In the genomic region with DNA sequence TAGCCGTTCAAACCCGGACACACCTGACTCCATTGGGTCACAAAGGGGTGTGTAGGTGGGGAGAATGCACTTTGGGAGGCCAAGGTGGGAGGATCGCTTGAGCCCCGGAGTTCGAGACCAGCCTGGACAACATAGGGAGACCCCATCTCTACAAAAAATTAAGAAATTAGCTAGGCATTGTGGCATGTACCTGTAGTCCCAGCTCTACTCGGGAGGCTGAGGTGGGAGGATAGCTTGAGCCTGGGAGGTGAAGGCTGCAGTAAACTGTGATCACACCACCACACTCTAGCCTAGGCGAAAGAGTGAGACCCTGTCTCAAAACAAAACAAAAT, we compare ENCODE assay signal across 12 cellular contexts. TPM values are rescaled to one million over a fixed set of nuclear protein-coding genes. Genes with fewer than 3 reads are reported as not detected.
A peak's percentile ranks its signal among the peaks of the same experiment; 100 is the strongest.
DNase-seq lines count a peak whose midpoint lies in the region; ATAC-seq, FAIRE-seq and TF ChIP-seq lines count a peak whose summit lies in the region.
"Had no signal": no experiment of that assay in that cellular context is flagged by ENCODE, and none has a peak within 500 bp of the region (broad histone marks: within the 10 kb centered on the region; RNA-seq: fewer than 3 reads in every experiment).

No MANE protein-coding gene starts in this region.

- CTCF ChIA-PET in CD8-positive, alpha-beta T cell (lab: Charles Lee), result interaction anchor here (8.9 to 10.6 kb wide), 3 partner anchors 19 to 50 kb away, joined by 179 to 355 read pairs (median 187); a partner anchor contains a TSS
- CTCF ChIA-PET in HEK293 (lab: Yijun Ruan, JAX), result interaction anchor here (0.9 to 1.5 kb wide), 3 partner anchors 7 to 421 kb away, joined by 3 read pairs; no protein-coding TSS in a partner anchor
- CTCF ChIA-PET in naive thymus-derived CD4-positive, alpha-beta T cell (lab: Charles Lee), result interaction anchor here (0.6 to 1.4 kb wide), 4 partner anchors 39 to 59 kb away, joined by 3 to 7 read pairs (median 4); no protein-coding TSS in a partner anchor

- POLR2A ChIA-PET in CD8-positive, alpha-beta T cell (lab: Charles Lee), result interaction anchor here (1.7 to 9.5 kb wide), 2 partner anchors 40 to 71 kb away, joined by 3 to 73 read pairs; no protein-coding TSS in a partner anchor
- POLR2A ChIA-PET in HEK293 (lab: Yijun Ruan, JAX), result no interaction called here
- POLR2A ChIA-PET in activated naive CD8-positive, alpha-beta T cell treated with anti-CD3 and anti-CD28 coated beads, Interleukin-2, amount 10 ng/mL, durations not matched to agents 7 days and 5 days (lab: Charles Lee), result interaction anchor here (0.6 to 1.3 kb wide), 3 partner anchors 19 to 157 kb away, joined by 3 to 7 read pairs (median 3); no protein-coding TSS in a partner anchor
- POLR2A ChIA-PET in naive thymus-derived CD4-positive, alpha-beta T cell (lab: Charles Lee), result interaction anchor here (0.8 to 8.9 kb wide), 2 partner anchors 40 to 287 kb away, joined by 3 to 80 read pairs; a partner anchor contains a TSS

- peaks cover 24% of the 10 kb centered on the region for H3K4me1 ChIP-seq in CD8-positive, alpha-beta T cell (ENCODE audit: insufficient read depth, low read length)
- no peaks in the 10 kb centered on the region; the same call in 1 of the 2 replicates for H3K4me1 ChIP-seq in HEK293 (ENCODE audit: control insufficient read depth, insufficient read depth, low read length)
- H3K4me1 ChIP-seq in naive thymus-derived CD4-positive, alpha-beta T cell (ENCODE audit: control insufficient read depth in 2 of 2, insufficient read depth in 2 of 2, low read length in 2 of 2), result peaks cover 11 to 12% of the 10 kb centered on the region in 2 donors

- peak overlapping the region; percentile 83 for H3K4me3 Mint-ChIP-seq in CD8-positive, alpha-beta T cell
- peak overlapping the region; percentile 81 for H3K4me3 Mint-ChIP-seq in activated naive CD8-positive, alpha-beta T cell treated with anti-CD3 and anti-CD28 coated beads, Interleukin-2, amount 10 ng/mL, durations not matched to agents 7 days and 5 days
- H3K4me3 Mint-ChIP-seq in naive thymus-derived CD4-positive, alpha-beta T cell, result peak overlapping the region; percentile 81 to 94 (median 86)

- no peak for DNase-seq in CD8-positive, alpha-beta T cell
- DNase-seq in activated naive CD8-positive, alpha-beta T cell treated with anti-CD3 and anti-CD28 coated beads, Interleukin-2, amount 10 ng/mL, durations not matched to agents 7 days and 5 days, result no peak
- no peak for DNase-seq in naive thymus-derived CD4-positive, alpha-beta T cell
- DNase-seq in H54 (ENCODE audit: insufficient read length, low spot score) (no peak), DMS153 treated with DMSO at 0.1 percent for 48 hours (lab: John Stamatoyannopoulos, UW; ENCODE audit: unreplicated experiment) (no peak), MV-4-11 (lab: John Stamatoyannopoulos, UW) (no peak)
- DNase-seq: DMS79; mesendoderm; NCI-H510A; stimulated activated CD4-positive, alpha-beta T cell treated with anti-CD3 and anti-CD28 coated beads, Interleukin-12 subunit alpha, Interleukin-12 subunit beta, amount 100 ng/mL, for 4 hours had no signal

- TF ChIP-seq POLR2A in H54 (IDR thresholded peaks at IDR 0.05; ENCODE audit: low read depth, low read length), result no peak

- peak overlapping the region; percentile 19 for H3K27ac Mint-ChIP-seq in CD8-positive, alpha-beta T cell
- H3K27ac Mint-ChIP-seq in activated naive CD8-positive, alpha-beta T cell treated with anti-CD3 and anti-CD28 coated beads, Interleukin-2, amount 10 ng/mL, durations not matched to agents 7 days and 5 days, result no peak overlapping the region
- H3K27ac Mint-ChIP-seq in naive thymus-derived CD4-positive, alpha-beta T cell, result peak overlapping the region in 2 of 9 donors; percentile 41 to 68

- no peak overlapping the region for H3K4me3 ChIP-seq in CD8-positive, alpha-beta T cell (ENCODE audit: low read depth, low read length)
- H3K4me3 ChIP-seq in HEK293 (ENCODE audit: low read depth, low read length), result no peak overlapping the region
- H3K4me3 ChIP-seq in naive thymus-derived CD4-positive, alpha-beta T cell (ENCODE audit: low read length), result peak overlapping the region; percentile 62

- H3K36me3 Mint-ChIP-seq in CD8-positive, alpha-beta T cell, result no peaks in the 10 kb centered on the region
- H3K36me3 Mint-ChIP-seq in activated naive CD8-positive, alpha-beta T cell treated with anti-CD3 and anti-CD28 coated beads, Interleukin-2, amount 10 ng/mL, durations not matched to agents 7 days and 5 days, result no peaks in the 10 kb centered on the region
- H3K36me3 Mint-ChIP-seq in naive thymus-derived CD4-positive, alpha-beta T cell, result no peaks in the 10 kb centered on the region

- no peak overlapping the region for H3K27ac ChIP-seq in CD8-positive, alpha-beta T cell (ENCODE audit: low read depth, low read length)
- no peak overlapping the region for H3K27ac ChIP-seq in HEK293 (ENCODE audit: extremely low read depth, low read depth, low read length)
- no peak overlapping the region for H3K27ac ChIP-seq in naive thymus-derived CD4-positive, alpha-beta T cell (ENCODE audit: low read depth, low read length)

- intact Hi-C loops in CD8-positive, alpha-beta T cell (cut with DNase I, micrococcal nuclease), result loop anchor here in 1 of 2 experiments (5.0 to 10.0 kb wide), 2 partner anchors 163 to 1259 kb away; a partner anchor contains a TSS
- intact Hi-C loops in naive thymus-derived CD4-positive, alpha-beta T cell (cut with micrococcal nuclease), result loop anchor here (2.0 kb wide), 3 partner anchors 21 to 131 kb away; a partner anchor contains a TSS

- TF ChIP-seq CTCF in CD8-positive, alpha-beta T cell (IDR thresholded peaks at IDR 0.05), result no peak
- no peak for TF ChIP-seq CTCF in HEK293 (tag by site-specific recombination; IDR thresholded peaks at IDR 0.05)

- no peaks in the 10 kb centered on the region for H3K27me3 ChIP-seq in CD8-positive, alpha-beta T cell (ENCODE audit: insufficient read depth, low read length)
- H3K27me3 ChIP-seq in naive thymus-derived CD4-positive, alpha-beta T cell (ENCODE audit: control insufficient read depth in 2 of 2, insufficient read depth in 2 of 2, low read length in 2 of 2), result no peaks in the 10 kb centered on the region

- no peak for ATAC-seq in CD8-positive, alpha-beta T cell
- ATAC-seq in activated naive CD8-positive, alpha-beta T cell treated with anti-CD3 and anti-CD28 coated beads, Interleukin-2, amount 10 ng/mL, durations not matched to agents 7 days and 5 days (ENCODE audit: low read depth), result no peak
- ATAC-seq in naive thymus-derived CD4-positive, alpha-beta T cell, result no peak
- ATAC-seq in HG03520 (IDR thresholded peaks at IDR 0.05; ENCODE audit: unreplicated experiment), result no peak

- H3K9me3 ChIP-seq in CD8-positive, alpha-beta T cell (ENCODE audit: low read length), result no peaks in the 10 kb centered on the region
- H3K9me3 ChIP-seq in HEK293 (ENCODE audit: control insufficient read depth, insufficient read depth, low read depth, low read length), result no peaks in the 10 kb centered on the region
- H3K9me3 ChIP-seq in naive thymus-derived CD4-positive, alpha-beta T cell (ENCODE audit: control insufficient read depth in 2 of 3, low read length in 3 of 3), result no peaks in the 10 kb centered on the region

- H3K27me3 Mint-ChIP-seq in CD8-positive, alpha-beta T cell (ENCODE audit: low read depth), result peaks cover 4% of the 10 kb centered on the region
- peaks cover 18% of the 10 kb centered on the region for H3K27me3 Mint-ChIP-seq in activated naive CD8-positive, alpha-beta T cell treated with anti-CD3 and anti-CD28 coated beads, Interleukin-2, amount 10 ng/mL, durations not matched to agents 7 days and 5 days
- peaks cover 0 to 46% (median 4%) of the 10 kb centered on the region in 5 donors for H3K27me3 Mint-ChIP-seq in naive thymus-derived CD4-positive, alpha-beta T cell

- H3K9me3 Mint-ChIP-seq in CD8-positive, alpha-beta T cell, result no peaks in the 10 kb centered on the region
- H3K9me3 Mint-ChIP-seq in activated naive CD8-positive, alpha-beta T cell treated with anti-CD3 and anti-CD28 coated beads, Interleukin-2, amount 10 ng/mL, durations not matched to agents 7 days and 5 days, result no peaks in the 10 kb centered on the region
- peaks cover 0 to 3% (median 0%) of the 10 kb centered on the region in 11 donors for H3K9me3 Mint-ChIP-seq in naive thymus-derived CD4-positive, alpha-beta T cell

- peaks cover 14% of the 10 kb centered on the region for H3K4me1 Mint-ChIP-seq in CD8-positive, alpha-beta T cell (ENCODE audit: low read depth)
- H3K4me1 Mint-ChIP-seq in activated naive CD8-positive, alpha-beta T cell treated with anti-CD3 and anti-CD28 coated beads, Interleukin-2, amount 10 ng/mL, durations not matched to agents 7 days and 5 days, result peaks cover 10% of the 10 kb centered on the region
- peaks cover 0 to 24% (median 16%) of the 10 kb centered on the region in 7 donors for H3K4me1 Mint-ChIP-seq in naive thymus-derived CD4-positive, alpha-beta T cell

- no peak for FAIRE-seq in H54 (lab: Jason Lieb, UNC)

- H3K36me3 ChIP-seq in CD8-positive, alpha-beta T cell (ENCODE audit: insufficient read depth, low read length), result no peaks in the 10 kb centered on the region
- no peaks in the 10 kb centered on the region for H3K36me3 ChIP-seq in HEK293 (ENCODE audit: control insufficient read depth in 2 of 2, insufficient read depth in 1 of 2, low read length in 2 of 2)
- H3K36me3 ChIP-seq in naive thymus-derived CD4-positive, alpha-beta T cell (ENCODE audit: control insufficient read depth in 2 of 3, insufficient read depth in 3 of 3, low read length in 3 of 3), result no peaks in the 10 kb centered on the region

TF ChIP-seq in HEK293, 187 proteins besides CTCF, POLR2A, EP300 and RAD21:
- TF ChIP-seq OVOL3 (tag by site-specific recombination; IDR thresholded peaks at IDR 0.05), result no peak
- TF ChIP-seq ZNF121 (tag by site-specific recombination; IDR thresholded peaks at IDR 0.05), result peak; percentile 96
- TF ChIP-seq ZNF658 (tag by site-specific recombination; IDR thresholded peaks at IDR 0.05), result no peak
- no peak for TF ChIP-seq ZNF175 (tag by site-specific recombination; IDR thresholded peaks at IDR 0.05)

RNA-seq across cellular contexts. Expression of a gene that starts 0.9 kb away (rescaled TPM):
- total RNA-seq in CD8-positive, alpha-beta T cell, result not detected
- not detected for total RNA-seq in activated naive CD8-positive, alpha-beta T cell treated with anti-CD3 and anti-CD28 coated beads, Interleukin-2, amount 10 ng/mL, durations not matched to agents 7 days and 5 days
- total RNA-seq in naive thymus-derived CD4-positive, alpha-beta T cell, result under 1 TPM in 1 of 5 experiments, not detected in 4; 0.17 TPM
- polyA plus RNA-seq in naive thymus-derived CD4-positive, alpha-beta T cell, result under 1 TPM; 0.46 to 0.99 TPM

RNA-seq across cellular contexts. Expression of a gene that starts 21.0 kb away (rescaled TPM):
- total RNA-seq in CD8-positive, alpha-beta T cell, result 10 to 100 TPM; 12.8 to 13.6 TPM
- total RNA-seq in activated naive CD8-positive, alpha-beta T cell treated with anti-CD3 and anti-CD28 coated beads, Interleukin-2, amount 10 ng/mL, durations not matched to agents 7 days and 5 days, result 10 to 100 TPM; 86.4 to 86.7 TPM
- total RNA-seq in naive thymus-derived CD4-positive, alpha-beta T cell, result 10 to 100 TPM in 3 of 5 experiments, 1 to 10 TPM in 2; 8.2 to 57.8 (median 11.0) TPM
- 10 to 100 TPM; 15.0 to 21.8 TPM for polyA plus RNA-seq in naive thymus-derived CD4-positive, alpha-beta T cell

RNA-seq across cellular contexts. Expression of a gene that starts 21.2 kb away (rescaled TPM):
- total RNA-seq in CD8-positive, alpha-beta T cell, result 1 to 10 TPM; 3.7 to 4.1 TPM
- 10 to 100 TPM; 27.9 to 34.2 TPM for total RNA-seq in activated naive CD8-positive, alpha-beta T cell treated with anti-CD3 and anti-CD28 coated beads, Interleukin-2, amount 10 ng/mL, durations not matched to agents 7 days and 5 days
- 10 to 100 TPM in 2 of 5 experiments, 1 to 10 TPM in 3; 2.8 to 16.9 (median 5.1) TPM for total RNA-seq in naive thymus-derived CD4-positive, alpha-beta T cell
- polyA plus RNA-seq in naive thymus-derived CD4-positive, alpha-beta T cell, result 10 to 100 TPM in 1 of 2 donors, 1 to 10 TPM in 1; 8.3 to 11.7 TPM
